ENCODE assay signal across 8 cellular contexts in the genomic region with DNA sequence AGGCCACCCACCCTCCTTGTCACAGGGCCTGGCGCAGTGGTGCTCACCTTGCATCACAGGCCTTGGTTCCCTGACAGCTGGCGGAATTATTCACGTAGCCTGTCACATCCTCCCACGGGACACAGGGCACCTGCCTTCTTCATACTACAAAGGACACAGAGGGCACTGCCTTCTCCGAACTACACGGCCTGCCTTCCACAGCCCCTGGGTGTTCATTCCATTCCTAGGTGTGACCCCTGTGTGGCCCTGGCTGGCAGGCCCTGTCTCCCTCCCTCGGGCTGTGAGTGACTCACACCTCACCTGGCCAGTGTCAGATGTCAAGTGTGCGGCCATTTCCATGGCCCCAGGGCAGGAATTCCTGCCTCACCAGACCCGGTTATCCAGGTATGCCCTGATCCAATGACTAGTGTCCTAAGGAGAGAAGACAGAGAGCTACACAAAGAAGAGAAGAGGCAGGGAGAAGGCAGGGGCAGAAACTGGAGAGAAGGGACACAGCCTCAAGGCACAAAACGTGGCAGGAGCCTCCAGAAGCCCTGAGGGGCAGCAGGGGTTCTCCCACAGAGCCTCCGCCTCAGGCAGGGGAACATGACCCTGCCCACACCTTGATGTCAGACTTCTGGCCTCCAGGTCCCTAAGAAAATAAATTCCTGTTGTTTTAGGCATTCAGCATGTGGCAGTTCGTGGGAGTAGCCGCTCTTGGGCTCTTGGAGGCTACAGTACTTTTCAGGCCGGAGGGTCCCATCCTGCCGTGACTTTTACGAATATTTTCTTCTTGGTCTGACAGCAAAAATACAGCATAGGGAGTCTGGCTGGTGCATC. TPM values are rescaled to one million over a fixed set of nuclear protein-coding genes. Genes with fewer than 3 reads are reported as not detected.
DNase-seq lines count a peak whose midpoint lies in the region; ATAC-seq, FAIRE-seq and TF ChIP-seq lines count a peak whose summit lies in the region.

No MANE protein-coding gene starts in this region.

- H3K27ac ChIP-seq in HUES6 (ENCODE audit: low read depth, low read length): peak overlapping the region; percentile 29; the same call in 1 of the 2 replicates

- H3K27me3 Mint-ChIP-seq in CD14-positive monocyte (ENCODE audit: low read depth in 3 of 3) (peaks cover 0 to 2% (median 0%) of the 10 kb centered on the region in 3 donors), naive B cell (no peaks in the 10 kb centered on the region)

- H3K4me3 ChIP-seq in HUES6 (ENCODE audit: low read depth, low read length): peak overlapping the region; percentile 14; the same call in 1 of the 2 replicates
- no peak overlapping the region for H3K4me3 ChIP-seq in bronchial epithelial cell (ENCODE audit: low read depth, low read length)

- H3K4me1 Mint-ChIP-seq in CD14-positive monocyte (peaks cover 32% of the 10 kb centered on the region), naive B cell (peaks cover 34 to 50% (median 35%) of the 10 kb centered on the region in 3 donors)

- no peak for TF ChIP-seq POLR2A in H54 (IDR thresholded peaks at IDR 0.05; ENCODE audit: low read depth, low read length)

- H3K4me1 ChIP-seq in HUES6 (ENCODE audit: control insufficient read depth, insufficient read depth, low read length): peaks cover 41% of the 10 kb centered on the region

- H3K4me3 Mint-ChIP-seq in CD14-positive monocyte (no peak overlapping the region), naive B cell (no peak overlapping the region)

- FAIRE-seq in bronchial epithelial cell (lab: Jason Lieb, UNC): no peak
- no peak for FAIRE-seq in H54 (lab: Jason Lieb, UNC)

- H3K36me3 Mint-ChIP-seq in CD14-positive monocyte (peaks cover 66 to 76% of the 10 kb centered on the region in 2 donors), naive B cell (no peaks in the 10 kb centered on the region)

- peak overlapping the region; percentile 67 for H3K9ac ChIP-seq in HUES6 (ENCODE audit: low read length)

- H3K9me3 Mint-ChIP-seq in CD14-positive monocyte (peaks cover 0 to 5% (median 0%) of the 10 kb centered on the region in 7 donors), naive B cell (no peaks in the 10 kb centered on the region)

- ATAC-seq in naive B cell (ENCODE audit: low read depth in 2 of 2) (no peak), GM18873 (IDR thresholded peaks at IDR 0.05; ENCODE audit: low FRiP score, unreplicated experiment) (no peak)

- DNase-seq in CD14-positive monocyte (ENCODE audit: low spot score) (no peak), bronchial epithelial cell (ENCODE audit: low read depth) (peak; percentile 60), naive B cell (no peak), H54 (ENCODE audit: insufficient read length, low spot score) (no peak), UCSD-AML1 (lab: John Stamatoyannopoulos, UW; ENCODE audit: unreplicated experiment) (no peak)
- no peak for DNase-seq in activated effector memory CD4-positive, alpha-beta T cell treated with Interleukin-2 at 50 U/mL for 16 hours

- H3K9me3 ChIP-seq in HUES6 (ENCODE audit: control insufficient read depth, insufficient read depth, low read depth, low read length): no peaks in the 10 kb centered on the region

- intact Hi-C loops in CD14-positive monocyte (cut with micrococcal nuclease): no loop called here

- no peaks in the 10 kb centered on the region for H3K36me3 ChIP-seq in HUES6 (ENCODE audit: control insufficient read depth, insufficient read depth, low read length)
- peaks cover under 1% of the 10 kb centered on the region for H3K36me3 ChIP-seq in bronchial epithelial cell (ENCODE audit: control insufficient read depth, insufficient read depth, low read length)

- H3K27me3 ChIP-seq in HUES6 (ENCODE audit: control insufficient read depth, insufficient read depth, low read length) (peaks cover 19% of the 10 kb centered on the region), bronchial epithelial cell (ENCODE audit: control insufficient read depth, insufficient read depth, low read length) (no peaks in the 10 kb centered on the region)

- H3K27ac Mint-ChIP-seq in CD14-positive monocyte (peak overlapping the region in 6 of 7 donors; percentile 17 to 90 (median 54)), naive B cell (peak overlapping the region; percentile 10 to 61 (median 48))

- no peak for TF ChIP-seq CTCF in CD14-positive monocyte (IDR thresholded peaks at IDR 0.05)
- TF ChIP-seq CTCF in bronchial epithelial cell (IDR thresholded peaks at IDR 0.05; ENCODE audit: insufficient read depth, low read length, severe bottlenecking): no peak

RNA-seq across cellular contexts. Expression of a gene that starts 43.4 kb away (rescaled TPM):
- 10 to 100 TPM; 50.4 to 81.0 TPM for polyA plus RNA-seq in CD14-positive monocyte
- 21.3 and 26.6 TPM in 2 replicates for total RNA-seq in bronchial epithelial cell
- polyA plus RNA-seq in naive B cell (ENCODE audit: low read depth in 6 of 6): 10 to 100 TPM; 35.4 to 69.2 (median 66.6) TPM
